14 cellular contexts compared by ENCODE assay signal in the genomic region with DNA sequence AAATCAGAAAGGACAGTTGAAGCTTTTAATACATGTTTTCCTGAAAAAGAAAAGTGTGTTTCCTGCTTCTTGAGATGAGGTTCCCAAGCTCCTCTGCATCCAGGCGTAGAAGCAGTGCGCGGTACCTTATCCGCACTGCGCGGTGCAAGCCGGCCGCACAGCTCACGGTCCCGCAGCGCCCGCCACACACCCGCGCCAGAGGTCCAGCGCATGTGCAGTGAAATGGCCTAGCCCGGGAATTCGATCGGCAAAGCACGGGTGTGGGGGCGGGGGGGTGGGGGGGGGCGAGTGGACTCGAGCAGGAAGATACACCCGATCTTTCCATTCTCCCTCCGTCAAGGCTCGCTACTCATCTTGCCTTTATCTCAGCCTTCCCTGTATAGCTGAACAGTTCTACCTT. TPM values are rescaled to one million over a fixed set of nuclear protein-coding genes. Genes with fewer than 3 reads are reported as not detected.
DNase-seq lines count a peak whose midpoint lies in the region; ATAC-seq and TF ChIP-seq lines count a peak whose summit lies in the region.
"Had no signal": no experiment of that assay in that cellular context is flagged by ENCODE, and none has a peak within 500 bp of the region (broad histone marks: within the 10 kb centered on the region; RNA-seq: fewer than 3 reads in every experiment).

No MANE protein-coding gene starts in this region.

- DNase-seq in left ventricle myocardium inferior = no peak
- DNase-seq in right cardiac atrium = no peak
- DNase-seq in endothelial cell (ENCODE audit: low spot score) = no peak
- DNase-seq in neural crest cell (ENCODE audit: low read depth, low spot score) = no peak
- no peak for DNase-seq in SJCRH30
- no peak for DNase-seq in CD4-positive, alpha-beta T cell
- no peak for DNase-seq in NCI-H2171 treated with DMSO at 0.1 percent for 48 hours (lab: John Stamatoyannopoulos, UW)
- DNase-seq: activated T-cell treated with anti-CD3 and anti-CD28 coated beads, Interleukin-2, amount 50 U/mL, for 1 hour; effector CD8-positive, alpha-beta T cell; left cardiac atrium had no signal

- H3K4me3 ChIP-seq in left ventricle myocardium inferior = peak overlapping the region; percentile 63
- H3K4me3 ChIP-seq in right cardiac atrium (ENCODE audit: low read length) = no peak overlapping the region
- no peak overlapping the region for H3K4me3 ChIP-seq in SJCRH30
- H3K4me3 ChIP-seq: BLaER1 had no signal

- intact Hi-C loops in left ventricle myocardium inferior (cut with micrococcal nuclease) (loop anchor here (5.0 to 10.0 kb wide), 5 partner anchors 313 to 675 kb away; no protein-coding TSS in a partner anchor), right cardiac atrium (cut with DNase I) (loop anchor here (2.0 to 10.0 kb wide), 12 partner anchors 313 to 1005 kb away; no protein-coding TSS in a partner anchor)
- intact Hi-C loops in CD4-positive, alpha-beta T cell (cut with DNase I, micrococcal nuclease) = loop anchor here (5.0 to 10.0 kb wide), 2 partner anchors 318 to 1275 kb away; no protein-coding TSS in a partner anchor

- H3K4me1 Mint-ChIP-seq in endothelial cell (ENCODE audit: unreplicated experiment) = peaks cover 32% of the 10 kb centered on the region
- H3K4me1 Mint-ChIP-seq in neural crest cell = peaks cover 4% of the 10 kb centered on the region
- H3K4me1 Mint-ChIP-seq in CD4-positive, alpha-beta T cell (ENCODE audit: low read depth) = peaks cover 41% of the 10 kb centered on the region

- H3K4me1 ChIP-seq in left ventricle myocardium inferior (peaks cover 27% of the 10 kb centered on the region), right cardiac atrium (ENCODE audit: control insufficient read depth, insufficient read depth, low read length) (no peaks in the 10 kb centered on the region), SJCRH30 (no peaks in the 10 kb centered on the region)

- H3K27ac ChIP-seq in left ventricle myocardium inferior (replicated peaks) (peak overlapping the region; percentile 45), right cardiac atrium (ENCODE audit: low read length) (no peak overlapping the region), SJCRH30 (no peak overlapping the region)
- H3K27ac ChIP-seq in CD4-positive, alpha-beta T cell (ENCODE audit: low read depth, low read length) = no peak overlapping the region
- H3K27ac ChIP-seq: BLaER1, neutrophil had no signal

- CTCF ChIA-PET in CD4-positive, alpha-beta T cell (lab: Charles Lee) = interaction anchor here (0.7 to 1.1 kb wide), 2 partner anchors 12 to 315 kb away, joined by 3 read pairs; no protein-coding TSS in a partner anchor

- POLR2A ChIA-PET in CD4-positive, alpha-beta T cell (lab: Charles Lee) = interaction anchor here (0.6 to 1.2 kb wide), 4 partner anchors 13 to 713 kb away, joined by 3 read pairs; no protein-coding TSS in a partner anchor

- no peak for TF ChIP-seq CTCF in left ventricle myocardium inferior (IDR thresholded peaks at IDR 0.05; ENCODE audit: borderline replicate concordance)
- TF ChIP-seq CTCF in endothelial cell (IDR thresholded peaks at IDR 0.05; ENCODE audit: unreplicated experiment) = no peak
- no peak for TF ChIP-seq CTCF in neural crest cell (conservative IDR thresholded peaks at IDR 0.05)
- no peak for TF ChIP-seq CTCF in CD4-positive, alpha-beta T cell (IDR thresholded peaks at IDR 0.05)

- H3K27ac Mint-ChIP-seq in endothelial cell (ENCODE audit: unreplicated experiment) (peak overlapping the region; percentile 52), neural crest cell (ENCODE audit: unreplicated experiment) (no peak overlapping the region)
- H3K27ac Mint-ChIP-seq in CD4-positive, alpha-beta T cell = no peak overlapping the region
- H3K27ac Mint-ChIP-seq: WTC11 had no signal

- H3K9me3 ChIP-seq in left ventricle myocardium inferior (replicated peaks) = no peaks in the 10 kb centered on the region
- no peaks in the 10 kb centered on the region for H3K9me3 ChIP-seq in right cardiac atrium (ENCODE audit: control insufficient read depth, low read length)
- no peaks in the 10 kb centered on the region for H3K9me3 ChIP-seq in SJCRH30 (replicated peaks)
- H3K9me3 ChIP-seq in CD4-positive, alpha-beta T cell (ENCODE audit: control insufficient read depth, low read length) = peaks cover 14% of the 10 kb centered on the region
- H3K9me3 ChIP-seq: neutrophil had no signal

- H3K9me3 Mint-ChIP-seq in endothelial cell (ENCODE audit: unreplicated experiment) (no peaks in the 10 kb centered on the region), neural crest cell (no peaks in the 10 kb centered on the region)
- H3K9me3 Mint-ChIP-seq in CD4-positive, alpha-beta T cell = peaks cover 4% of the 10 kb centered on the region
- H3K9me3 Mint-ChIP-seq: WTC11 had no signal

- peaks cover 6% of the 10 kb centered on the region for H3K36me3 Mint-ChIP-seq in endothelial cell (ENCODE audit: low read depth, unreplicated experiment)
- no peaks in the 10 kb centered on the region for H3K36me3 Mint-ChIP-seq in neural crest cell (ENCODE audit: low read depth)
- H3K36me3 Mint-ChIP-seq in CD4-positive, alpha-beta T cell (ENCODE audit: low read depth) = peaks cover 3% of the 10 kb centered on the region
- H3K36me3 Mint-ChIP-seq: WTC11 had no signal

- peaks cover 100% of the 10 kb centered on the region for H3K27me3 ChIP-seq in left ventricle myocardium inferior (ENCODE audit: low read depth)
- peaks cover 10% of the 10 kb centered on the region for H3K27me3 ChIP-seq in right cardiac atrium (ENCODE audit: control insufficient read depth, insufficient read depth)
- H3K27me3 ChIP-seq in SJCRH30 = no peaks in the 10 kb centered on the region
- H3K27me3 ChIP-seq in CD4-positive, alpha-beta T cell (ENCODE audit: control insufficient read depth, insufficient read depth, low read length) = peaks cover 98% of the 10 kb centered on the region

- ATAC-seq in right cardiac atrium (no peak), GM21360 (IDR thresholded peaks at IDR 0.05; ENCODE audit: unreplicated experiment) (no peak)
- no peak for ATAC-seq in CD4-positive, alpha-beta T cell (ENCODE audit: poor library complexity)

- peak overlapping the region; percentile 60 for H3K4me3 Mint-ChIP-seq in endothelial cell (ENCODE audit: unreplicated experiment)
- peak overlapping the region; percentile 51 for H3K4me3 Mint-ChIP-seq in neural crest cell
- no peak overlapping the region for H3K4me3 Mint-ChIP-seq in CD4-positive, alpha-beta T cell

- no peaks in the 10 kb centered on the region for H3K36me3 ChIP-seq in left ventricle myocardium inferior
- no peaks in the 10 kb centered on the region for H3K36me3 ChIP-seq in SJCRH30
- H3K36me3 ChIP-seq: BLaER1, neutrophil had no signal

- H3K27me3 Mint-ChIP-seq in endothelial cell (ENCODE audit: unreplicated experiment) = peaks cover 40% of the 10 kb centered on the region
- H3K27me3 Mint-ChIP-seq in neural crest cell (ENCODE audit: low read depth) = peaks cover 99% of the 10 kb centered on the region
- peaks cover 95% of the 10 kb centered on the region for H3K27me3 Mint-ChIP-seq in CD4-positive, alpha-beta T cell

- 17% methylated on average over 25 of the region's 25 CpGs for WGBS in right cardiac atrium

RNA-seq across cellular contexts. Expression of a gene that starts 10.1 kb away (rescaled TPM):
- total RNA-seq in left ventricle myocardium inferior = 0.14 TPM
- under 1 TPM; 0.11 to 0.39 (median 0.28) TPM for total RNA-seq in right cardiac atrium
- polyA plus RNA-seq in right cardiac atrium = 0.63 TPM
- total RNA-seq in endothelial cell (ENCODE audit: unreplicated experiment) = 9.3 TPM
- not detected in 2 replicates for total RNA-seq in neural crest cell
- total RNA-seq in SJCRH30 (2014; rRNA removed; shearing (Covaris generic)) = 8.6 and 9.9 TPM in 2 replicates
- total RNA-seq in CD4-positive, alpha-beta T cell = not detected
- total RNA-seq: WTC11 had no signal

RNA-seq across cellular contexts. Expression of a gene that starts 11.7 kb away (rescaled TPM):
- not detected for total RNA-seq in left ventricle myocardium inferior
- total RNA-seq in right cardiac atrium = not detected
- 0.29 TPM for polyA plus RNA-seq in right cardiac atrium
- 3.5 TPM for total RNA-seq in endothelial cell (ENCODE audit: unreplicated experiment)
- 1.3 TPM in 2 replicates for total RNA-seq in neural crest cell
- not detected in 2 replicates for total RNA-seq in SJCRH30 (2014; rRNA removed; shearing (Covaris generic))
- not detected for total RNA-seq in CD4-positive, alpha-beta T cell
- total RNA-seq: WTC11 had no signal

RNA-seq across cellular contexts. Expression of a gene that starts 17.1 kb away (rescaled TPM):
- total RNA-seq in left ventricle myocardium inferior (0.16 TPM), right cardiac atrium (not detected), endothelial cell (ENCODE audit: unreplicated experiment) (0.56 TPM), neural crest cell (not detected in 2 replicates)
- 0.09 TPM for polyA plus RNA-seq in right cardiac atrium
- 3.9 and 4.4 TPM in 2 replicates for total RNA-seq in SJCRH30 (2014; rRNA removed; shearing (Covaris generic))
- total RNA-seq in CD4-positive, alpha-beta T cell = not detected
- total RNA-seq: WTC11 had no signal

RNA-seq across cellular contexts. Expression of a gene that starts 17.5 kb away (rescaled TPM):
- total RNA-seq in left ventricle myocardium inferior (not detected), right cardiac atrium (not detected), endothelial cell (ENCODE audit: unreplicated experiment) (4.1 TPM), neural crest cell (1.5 and 1.9 TPM in 2 replicates)
- 0.16 TPM for polyA plus RNA-seq in right cardiac atrium
- total RNA-seq in SJCRH30 (2014; rRNA removed; shearing (Covaris generic)) = not detected in 2 replicates
- not detected for total RNA-seq in CD4-positive, alpha-beta T cell
- total RNA-seq: WTC11 had no signal

RNA-seq across cellular contexts. Expression of a gene that starts 23.0 kb away (rescaled TPM):
- not detected for total RNA-seq in left ventricle myocardium inferior
- total RNA-seq in right cardiac atrium = not detected
- not detected for polyA plus RNA-seq in right cardiac atrium
- not detected for total RNA-seq in endothelial cell (ENCODE audit: unreplicated experiment)
- total RNA-seq in neural crest cell = not detected in 2 replicates
- total RNA-seq in SJCRH30 (2014; rRNA removed; shearing (Covaris generic)) = 1.3 and 2.2 TPM in 2 replicates
- not detected for total RNA-seq in CD4-positive, alpha-beta T cell
- total RNA-seq: left cardiac atrium, WTC11 had no signal
